ENCODE assay signal across 13 cellular contexts in the genomic region with DNA sequence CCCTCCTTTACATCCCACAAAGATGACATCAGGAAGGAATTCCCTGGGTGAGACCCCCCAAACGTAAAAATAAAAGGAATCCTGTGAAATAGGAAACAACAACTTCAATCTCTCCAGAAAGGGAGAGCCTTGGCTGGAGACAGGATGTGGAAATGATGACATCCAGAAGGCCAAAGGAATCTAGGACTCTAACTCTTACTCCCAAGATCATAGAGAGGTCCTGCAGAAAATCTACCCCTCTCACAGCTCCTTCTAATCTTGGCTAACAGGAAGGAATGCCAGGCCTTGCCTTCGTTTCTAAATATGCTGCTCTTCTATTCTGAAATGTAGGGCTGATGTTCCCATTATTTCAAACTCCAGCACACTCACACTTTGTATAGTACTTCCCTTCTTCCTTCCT.
"Had no signal": no experiment of that assay in that cellular context is flagged by ENCODE, and none has a peak within 500 bp of the region (broad histone marks: within the 10 kb centered on the region; RNA-seq: fewer than 3 reads in every experiment).

No MANE protein-coding gene starts in this region.

- H3K4me1 ChIP-seq: parathyroid adenoma, uterus had no signal

- H3K9ac ChIP-seq: parathyroid adenoma had no signal

- H3K9me3 ChIP-seq: thyroid gland, uterus had no signal

- ATAC-seq: activated CD8-positive, alpha-beta memory T cell treated with anti-CD3 and anti-CD28 coated beads, Interleukin-2, amount 10 ng/mL, durations not matched to agents 7 days and 5 days; left colon had no signal

- H3K27me3 ChIP-seq: brain microvascular endothelial cell, thyroid gland, uterus had no signal

- H3K36me3 ChIP-seq: brain microvascular endothelial cell, thyroid gland, uterus had no signal

- H3K4me3 ChIP-seq: thyroid gland, uterus had no signal

- H2AFZ ChIP-seq: parathyroid adenoma had no signal

- H3K27ac ChIP-seq: brain microvascular endothelial cell, parathyroid adenoma, thyroid gland, uterus had no signal

- DNase-seq: activated CD4-positive, alpha-beta T cell treated with anti-CD3 and anti-CD28 coated beads, Interleukin-2, amount 50 U/mL, for 4 hours; activated CD4-positive, CD25-positive, alpha-beta regulatory T cell treated with anti-CD3 and anti-CD28 coated beads, Interleukin-2, amount 50 U/mL, for 72 hours; activated CD8-positive, alpha-beta memory T cell treated with anti-CD3 and anti-CD28 coated beads, Interleukin-2, amount 10 ng/mL, durations not matched to agents 7 days and 5 days; activated effector memory CD4-positive, alpha-beta T cell treated with Interleukin-2 at 50 U/mL for 16 hours; activated T-cell treated with anti-CD3 and anti-CD28 coated beads, Interleukin-2, amount 50 U/mL, for 24 hours; amygdala; brain microvascular endothelial cell; left colon; stimulated activated CD4-positive, alpha-beta T cell treated with anti-CD3 and anti-CD28 coated beads, Interleukin-4, amount 100 ng/mL, for 4 hours; T-helper 9 cell; thyroid gland; uterus had no signal
